Comparison of ENCODE assay signal across 16 cellular contexts in genomic region chr7:30524545-30524944, GRCh38.
"Had no signal": no experiment of that assay in that cellular context is flagged by ENCODE, and none has a peak within 500 bp of the region (broad histone marks: within the 10 kb centered on the region; RNA-seq: fewer than 3 reads in every experiment).

No MANE protein-coding gene starts in this region.

- H3K36me3 ChIP-seq: ascending aorta, colonic mucosa, right atrium auricular region had no signal

- H3K27me3 ChIP-seq: ascending aorta, colonic mucosa, right atrium auricular region had no signal

- H3K9me3 ChIP-seq: ascending aorta, colonic mucosa, right atrium auricular region had no signal

- H3K4me3 ChIP-seq: ascending aorta, colonic mucosa, right atrium auricular region had no signal

- DNase-seq: activated CD4-positive, alpha-beta T cell treated with anti-CD3 and anti-CD28 coated beads for 48 hours; activated CD8-positive, alpha-beta T cell treated with anti-CD3 and anti-CD28 coated beads, Interleukin-2, amount 10 ng/mL, durations not matched to agents 7 days and 5 days; activated naive CD4-positive, alpha-beta T cell treated with Interleukin-2 at 50 U/mL for 16 hours; activated naive CD8-positive, alpha-beta T cell treated with anti-CD3 and anti-CD28 coated beads, Interleukin-2, amount 50 U/mL, for 24 hours; colonic mucosa; foreskin melanocyte; head of caudate nucleus; islet precursor cell; left ventricle myocardium superior; naive B cell; posterior cingulate gyrus; stimulated activated CD4-positive, alpha-beta T cell treated with anti-CD3 and anti-CD28 coated beads, Interleukin-1b, Interleukin-23, amount 100 ng/mL, for 48 hours; stimulated activated naive CD4-positive, alpha-beta T cell; trophoblast cell had no signal

- H3K4me1 ChIP-seq: ascending aorta, colonic mucosa had no signal

- H3K27ac ChIP-seq: ascending aorta, colonic mucosa, right atrium auricular region had no signal
